1 cellular context compared by ENCODE assay signal in genomic region chr21:45973475-45974072, GRCh38.
TF ChIP-seq lines count a peak whose summit lies in the region.

No MANE protein-coding gene starts in this region.

TF ChIP-seq in HCT116, 20 proteins besides CTCF, POLR2A, EP300 and RAD21 (continued from another document):
- TF ChIP-seq ZBTB33 (IDR thresholded peaks at IDR 0.05; ENCODE audit: extremely low read depth, insufficient replicate concordance, low read length) = no peak
- TF ChIP-seq YY1 (IDR thresholded peaks at IDR 0.05; ENCODE audit: extremely low read depth, insufficient replicate concordance, low read depth, low read length) = no peak
- TF ChIP-seq ELF1 (IDR thresholded peaks at IDR 0.05; ENCODE audit: borderline replicate concordance, low read depth) = no peak
- no peak for TF ChIP-seq JUND (IDR thresholded peaks at IDR 0.05)
